10 cellular contexts compared by ENCODE assay signal in the genomic region with DNA sequence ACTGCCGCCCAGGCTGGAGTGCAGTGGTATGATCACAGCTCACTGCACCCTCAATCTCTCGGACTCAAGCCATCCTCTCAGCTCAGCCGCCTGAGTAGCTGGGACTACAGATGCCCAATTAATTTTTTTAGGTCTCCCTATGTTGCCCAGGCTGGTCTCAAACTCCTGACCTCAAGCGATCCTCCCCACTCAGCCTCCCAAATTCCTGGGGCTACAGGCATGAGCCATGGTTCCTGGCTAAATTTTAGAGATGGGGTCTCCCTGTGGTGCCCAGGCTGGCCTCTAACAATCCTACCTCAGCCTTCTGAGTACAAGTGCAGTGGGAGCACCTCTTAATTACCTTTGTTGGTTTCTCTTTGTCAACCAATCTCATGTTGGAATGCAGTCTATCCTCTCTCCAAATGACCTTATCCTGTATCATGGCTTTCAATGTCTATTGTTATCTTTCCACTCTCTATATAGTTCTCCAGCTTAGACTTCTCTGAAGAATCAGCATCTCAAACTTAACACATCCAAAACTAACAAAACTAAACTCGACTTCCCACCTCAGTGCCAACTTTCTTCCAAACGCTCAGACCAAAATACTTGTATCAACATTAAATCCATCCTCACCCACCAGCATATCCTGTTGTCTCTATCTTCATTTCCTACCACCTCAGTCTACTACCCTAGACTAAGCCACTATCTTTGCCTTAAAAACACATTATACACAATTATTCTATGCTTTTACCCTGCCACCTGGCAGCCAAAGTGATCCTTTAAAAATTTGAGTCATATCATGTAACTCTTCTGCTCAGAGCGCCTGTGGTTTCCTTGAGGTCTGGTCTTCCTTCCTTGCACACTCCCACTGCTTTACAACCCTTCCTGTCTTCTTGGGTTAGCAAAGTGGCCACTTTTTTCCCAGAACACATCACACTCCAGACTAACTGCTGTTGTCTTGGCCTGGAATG. TPM values are rescaled to one million over a fixed set of nuclear protein-coding genes. Genes with fewer than 3 reads are reported as not detected.
A peak's percentile ranks its signal among the peaks of the same experiment; 100 is the strongest.
DNase-seq lines count a peak whose midpoint lies in the region; ATAC-seq and TF ChIP-seq lines count a peak whose summit lies in the region.
"Had no signal": no experiment of that assay in that cellular context is flagged by ENCODE, and none has a peak within 500 bp of the region (broad histone marks: within the 10 kb centered on the region; RNA-seq: fewer than 3 reads in every experiment).

No MANE protein-coding gene starts in this region.

- WGBS in psoas muscle, 3 donors = 62 to 76% (median 73%) methylated on average over 7 of the region's 7 CpGs
- WGBS in right cardiac atrium = 42% methylated on average over 7 of the region's 7 CpGs

- DNase-seq in RPMI7951 (ENCODE audit: low read depth) (peak; percentile 67), ascending aorta (ENCODE audit: low spot score in 2 of 2) (no peak), psoas muscle (no peak), right cardiac atrium (no peak)
- DNase-seq in stimulated activated CD4-positive, alpha-beta T cell treated with anti-CD3 and anti-CD28 coated beads, Interleukin-2, amount 100 ng/mL, for 24 hours = no peak
- DNase-seq: kidney had no signal

- in situ Hi-C loops in GM18951 (cut with MboI; ENCODE audit: low sequenced_read_pairs, unreplicated experiment) = no loop called here

- H3K4me1 ChIP-seq in ascending aorta (peaks cover 15 to 69% of the 10 kb centered on the region in 2 donors), psoas muscle (peaks cover 85% of the 10 kb centered on the region), right cardiac atrium (ENCODE audit: control insufficient read depth, insufficient read depth, low read length) (peaks cover 12% of the 10 kb centered on the region)

- peak overlapping the region; percentile 27 to 53 for H3K27ac ChIP-seq in ascending aorta
- peak overlapping the region; percentile 98 for H3K27ac ChIP-seq in psoas muscle
- no peak overlapping the region for H3K27ac ChIP-seq in right cardiac atrium (ENCODE audit: low read length)
- H3K27ac ChIP-seq: VCaP had no signal

- peak; percentile 23 for TF ChIP-seq POLR2A in GM18951 (IDR thresholded peaks at IDR 0.05; ENCODE audit: extremely low read depth, insufficient read depth, insufficient read length)

- H3K9me3 ChIP-seq in ascending aorta (no peaks in the 10 kb centered on the region), psoas muscle (no peaks in the 10 kb centered on the region), right cardiac atrium (ENCODE audit: control insufficient read depth, low read length) (no peaks in the 10 kb centered on the region)

- H3K4me3 ChIP-seq in ascending aorta = no peak overlapping the region
- peak overlapping the region; percentile 80 for H3K4me3 ChIP-seq in psoas muscle
- H3K4me3 ChIP-seq in right cardiac atrium (ENCODE audit: low read length) = no peak overlapping the region

- TF ChIP-seq CTCF in ascending aorta (IDR thresholded peaks at IDR 0.05) (no peak), psoas muscle (IDR thresholded peaks at IDR 0.05) (no peak)

- H3K36me3 ChIP-seq in ascending aorta = peaks cover 36 to 56% of the 10 kb centered on the region in 2 donors
- peaks cover 25 to 58% of the 10 kb centered on the region in 2 donors for H3K36me3 ChIP-seq in psoas muscle (ENCODE audit: insufficient read depth in 1 of 2, low read depth in 1 of 2)

- H3K27me3 ChIP-seq in ascending aorta = no peaks in the 10 kb centered on the region
- H3K27me3 ChIP-seq in psoas muscle (ENCODE audit: insufficient read depth in 3 of 3, low read length in 2 of 3) = no peaks in the 10 kb centered on the region
- H3K27me3 ChIP-seq in right cardiac atrium (ENCODE audit: control insufficient read depth, insufficient read depth) = no peaks in the 10 kb centered on the region

- intact Hi-C loops in ascending aorta (cut with DNase I) (no loop called here), psoas muscle (cut with DNase I) (no loop called here), right cardiac atrium (cut with DNase I) (no loop called here)

- no peak for ATAC-seq in psoas muscle
- ATAC-seq in HG03571 (IDR thresholded peaks at IDR 0.05; ENCODE audit: unreplicated experiment) = no peak
- ATAC-seq in HG02885 (IDR thresholded peaks at IDR 0.05; ENCODE audit: poor library complexity, unreplicated experiment) = no peak
- ATAC-seq in right cardiac atrium = no peak

RNA-seq across cellular contexts. Expression of a gene that starts 6.7 kb away (rescaled TPM):
- 1,659 and 1,842 TPM in 2 replicates for total RNA-seq in RPMI7951 (2014; rRNA removed; shearing (Covaris generic))
- 2,079 TPM for total RNA-seq in ascending aorta
- total RNA-seq in psoas muscle = over 10,000 TPM in 3 of 4 donors, 1,000 to 10,000 TPM in 1; 7,807 to 12,417 (median 11,452) TPM
- polyA plus RNA-seq in psoas muscle = over 10,000 TPM; 17,732 to 19,074 (median 18,570) TPM
- 1,000 to 10,000 TPM; 3,534 to 4,755 (median 4,285) TPM for total RNA-seq in right cardiac atrium
- polyA plus RNA-seq in right cardiac atrium = 8,085 TPM
